8 cellular contexts compared by ENCODE assay signal in genomic region chr14:96797943-96798349, GRCh38. TPM values are rescaled to one million over a fixed set of nuclear protein-coding genes. Genes with fewer than 3 reads are reported as not detected.
A peak's percentile ranks its signal among the peaks of the same experiment; 100 is the strongest.
DNase-seq lines count a peak whose midpoint lies in the region; ATAC-seq, FAIRE-seq and TF ChIP-seq lines count a peak whose summit lies in the region.

No MANE protein-coding gene starts in this region.

- H3K36me3 Mint-ChIP-seq in activated naive CD4-positive, alpha-beta T cell treated with anti-CD3 and anti-CD28 coated beads for 36 hours (ENCODE audit: low read depth) = peaks cover 4% of the 10 kb centered on the region
- peaks cover 3% of the 10 kb centered on the region for H3K36me3 Mint-ChIP-seq in central memory CD8-positive, alpha-beta T cell (ENCODE audit: insufficient read depth)
- no peaks in the 10 kb centered on the region for H3K36me3 Mint-ChIP-seq in natural killer cell

- TF ChIP-seq CTCF in natural killer cell (IDR thresholded peaks at IDR 0.05) = no peak

- CTCF ChIA-PET in activated naive CD4-positive, alpha-beta T cell treated with anti-CD3 and anti-CD28 coated beads for 36 hours (lab: Charles Lee) = interaction anchor here (0.7 to 3.1 kb wide), 2 partner anchors 8 to 55 kb away, joined by 3 to 15 read pairs; no protein-coding TSS in a partner anchor
- CTCF ChIA-PET in HEK293T (lab: Yijun Ruan, JAX) = no interaction called here

- no peaks in the 10 kb centered on the region for H3K27me3 Mint-ChIP-seq in activated naive CD4-positive, alpha-beta T cell treated with anti-CD3 and anti-CD28 coated beads for 36 hours (ENCODE audit: low read depth)
- peaks cover 20% of the 10 kb centered on the region for H3K27me3 Mint-ChIP-seq in central memory CD8-positive, alpha-beta T cell
- H3K27me3 Mint-ChIP-seq in natural killer cell (ENCODE audit: low read depth in 2 of 2) = peaks cover 0 to 2% of the 10 kb centered on the region in 2 donors

- peak; percentile 22 for ATAC-seq in central memory CD8-positive, alpha-beta T cell (replicated peaks; ENCODE audit: extremely low read depth, poor library complexity, severe bottlenecking)
- ATAC-seq in natural killer cell = peak; percentile 13 to 47 (median 21)

- DNase-seq in activated naive CD4-positive, alpha-beta T cell treated with anti-CD3 and anti-CD28 coated beads for 36 hours = no peak
- no peak for DNase-seq in activated naive CD4-positive, alpha-beta T cell treated with anti-CD3 and anti-CD28 coated beads, Interleukin-2, amount 50 U/mL, for 16 hours
- DNase-seq in HEK293T (ENCODE audit: extremely low spot score) (peak; percentile 11), NCI-H69 (lab: John Stamatoyannopoulos, UW) (peak; percentile 60), natural killer cell (no peak), urothelium cell line (ENCODE audit: low spot score) (no peak), NCI-H187 (lab: John Stamatoyannopoulos, UW) (no peak)
- no peak for DNase-seq in central memory CD8-positive, alpha-beta T cell (ENCODE audit: low spot score in 2 of 2)

- peak overlapping the region; percentile 84 for H3K27ac Mint-ChIP-seq in activated naive CD4-positive, alpha-beta T cell treated with anti-CD3 and anti-CD28 coated beads for 36 hours
- peak overlapping the region; percentile 77 for H3K27ac Mint-ChIP-seq in central memory CD8-positive, alpha-beta T cell (ENCODE audit: low read depth)
- peak overlapping the region; percentile 87 to 92 for H3K27ac Mint-ChIP-seq in natural killer cell

- no peaks in the 10 kb centered on the region for H3K9me3 Mint-ChIP-seq in activated naive CD4-positive, alpha-beta T cell treated with anti-CD3 and anti-CD28 coated beads for 36 hours
- no peaks in the 10 kb centered on the region for H3K9me3 Mint-ChIP-seq in central memory CD8-positive, alpha-beta T cell
- H3K9me3 Mint-ChIP-seq in natural killer cell = no peaks in the 10 kb centered on the region

- FAIRE-seq in urothelium cell line (lab: Jason Lieb, UNC) = no peak

- peaks cover 26% of the 10 kb centered on the region for H3K4me1 Mint-ChIP-seq in activated naive CD4-positive, alpha-beta T cell treated with anti-CD3 and anti-CD28 coated beads for 36 hours (ENCODE audit: low read depth)
- peaks cover 25% of the 10 kb centered on the region for H3K4me1 Mint-ChIP-seq in central memory CD8-positive, alpha-beta T cell
- peaks cover 17 to 23% of the 10 kb centered on the region in 2 donors for H3K4me1 Mint-ChIP-seq in natural killer cell

- H3K4me3 Mint-ChIP-seq in activated naive CD4-positive, alpha-beta T cell treated with anti-CD3 and anti-CD28 coated beads for 36 hours = peak overlapping the region; percentile 92
- peak overlapping the region; percentile 82 for H3K4me3 Mint-ChIP-seq in central memory CD8-positive, alpha-beta T cell
- H3K4me3 Mint-ChIP-seq in natural killer cell = peak overlapping the region; percentile 93

- intact Hi-C loops in activated naive CD4-positive, alpha-beta T cell treated with anti-CD3 and anti-CD28 coated beads for 36 hours (cut with micrococcal nuclease) = loop anchor here (1.0 to 5.0 kb wide), 5 partner anchors 54 to 1276 kb away; partner anchors contain the start of genes AK7, ATG2B, GSKIP and PAPOLA
- intact Hi-C loops in natural killer cell (cut with micrococcal nuclease) = loop anchor here (1.0 to 5.0 kb wide), 2 partner anchors 54 to 296 kb away; partner anchors contain the start of gene PAPOLA

- POLR2A ChIA-PET in HEK293T (lab: Yijun Ruan, JAX) = no interaction called here

TF ChIP-seq in HEK293T, 16 proteins besides CTCF, POLR2A, EP300 and RAD21:
- no peak for TF ChIP-seq LEF1 (IDR thresholded peaks at IDR 0.05; ENCODE audit: borderline replicate concordance)
- TF ChIP-seq BHLHE40 (IDR thresholded peaks at IDR 0.05; ENCODE audit: borderline replicate concordance) = no peak

RNA-seq across cellular contexts. Expression of gene VRK1, which starts 0.8 kb away (rescaled TPM):
- total RNA-seq in activated naive CD4-positive, alpha-beta T cell treated with anti-CD3 and anti-CD28 coated beads for 36 hours = 10 to 100 TPM; 64.9 to 74.3 TPM
- total RNA-seq in natural killer cell = 10 to 100 TPM; 34.4 to 40.6 (median 37.3) TPM

Comparison
In these comparisons a context has a peak if more than half of its experiments do, and no peak if none do; other contexts are left out.
1. DNase-seq: peak in HEK293T (single experiment) and NCI-H69 (single experiment); none in activated naive CD4-positive, alpha-beta T cell treated with anti-CD3 and anti-CD28 coated beads for 36 hours (single experiment), activated naive CD4-positive, alpha-beta T cell treated with anti-CD3 and anti-CD28 coated beads, Interleukin-2, amount 50 U/mL, for 16 hours (single experiment), central memory CD8-positive, alpha-beta T cell (0 of 2), natural killer cell (single experiment), urothelium cell line (single experiment) and NCI-H187 (0 of 2).
2. Peak in every context shown above with its lines, with median percentiles within 50 percentile points of each other: H3K27ac Mint-ChIP-seq and H3K4me3 Mint-ChIP-seq.